In genomic region chr2:69829243-69830044, GRCh38 we compare ENCODE assay signal across 8 cellular contexts. TPM values are rescaled to one million over a fixed set of nuclear protein-coding genes. Genes with fewer than 3 reads are reported as not detected.
A peak's percentile ranks its signal among the peaks of the same experiment; 100 is the strongest.
DNase-seq lines count a peak whose midpoint lies in the region; ATAC-seq and TF ChIP-seq lines count a peak whose summit lies in the region.

Gene GMCL1, plus strand, starts transcription at chr2:69829660. Its CDS starts 233 bp downstream, at chr2:69829893.

- DNase-seq in NCI-H187 (lab: John Stamatoyannopoulos, UW) (peak; percentile 93 to 97), T-helper 17 cell (peak; percentile 99), right atrium auricular region (ENCODE audit: low spot score) (peak; percentile 97), psoas muscle (peak; percentile 98 to 99)

- TF ChIP-seq CTCF in right atrium auricular region (IDR thresholded peaks at IDR 0.05) (peak in 1 of 2 donors; percentile 40), psoas muscle (IDR thresholded peaks at IDR 0.05) (no peak)

- 0% methylated on average over 56 to 74 of the region's 74 CpGs for WGBS in psoas muscle, 3 donors
- under 1% methylated on average over 74 of the region's 74 CpGs for WGBS in urinary bladder

- H3K9me3 ChIP-seq in T-helper 17 cell (ENCODE audit: control insufficient read depth, low read length, poor library complexity, severe bottlenecking): no peaks in the 10 kb centered on the region
- no peaks in the 10 kb centered on the region for H3K9me3 ChIP-seq in right atrium auricular region
- H3K9me3 ChIP-seq in psoas muscle: no peaks in the 10 kb centered on the region

- intact Hi-C loops in psoas muscle (cut with DNase I): no loop called here

- H3K4me3 Mint-ChIP-seq in T-helper 17 cell: peak within 1 kb of the TSS; percentile 97

- H3K36me3 Mint-ChIP-seq in T-helper 17 cell (ENCODE audit: low read depth): peaks cover 3% of the 10 kb centered on the region

- H3K4me3 ChIP-seq in right atrium auricular region (peak within 1 kb of the TSS; percentile 95 to 99), psoas muscle (peak within 1 kb of the TSS; percentile 98), urinary bladder (ENCODE audit: low read depth, low read length) (peak within 1 kb of the TSS; percentile 74)

- H3K36me3 ChIP-seq in right atrium auricular region (no peaks in the 10 kb centered on the region), psoas muscle (ENCODE audit: insufficient read depth in 1 of 2, low read depth in 1 of 2) (peaks cover 0 to 10% of the 10 kb centered on the region in 2 donors), urinary bladder (ENCODE audit: insufficient read depth) (no peaks in the 10 kb centered on the region)

- H3K27me3 ChIP-seq in right atrium auricular region (no peaks in the 10 kb centered on the region), psoas muscle (ENCODE audit: insufficient read depth in 3 of 3, low read length in 2 of 3) (no peaks in the 10 kb centered on the region)

- H3K4me1 ChIP-seq in right atrium auricular region (peaks cover 0 to 19% of the 10 kb centered on the region in 2 donors), psoas muscle (peaks cover 29% of the 10 kb centered on the region), urinary bladder (ENCODE audit: insufficient read depth) (peaks cover 1% of the 10 kb centered on the region)

- no peaks in the 10 kb centered on the region for H3K27me3 Mint-ChIP-seq in T-helper 17 cell

- H3K27ac ChIP-seq in angular gyrus (ENCODE audit: low read depth, low read length) (peak within 1 kb of the TSS; percentile 94), right atrium auricular region (peak within 1 kb of the TSS; percentile 93), psoas muscle (peak within 1 kb of the TSS; percentile 98), urinary bladder (ENCODE audit: low read depth) (peak within 1 kb of the TSS; percentile 95)

- ATAC-seq in GM18502 (IDR thresholded peaks at IDR 0.05; ENCODE audit: poor library complexity, unreplicated experiment): peak; percentile 92
- ATAC-seq in HG02943 (IDR thresholded peaks at IDR 0.05; ENCODE audit: low read depth, unreplicated experiment): peak; percentile 79
- ATAC-seq in T-helper 17 cell: peak; percentile 95
- ATAC-seq in psoas muscle: peak; percentile 98 to 99 (median 98)

- peaks cover 16% of the 10 kb centered on the region for H3K4me1 Mint-ChIP-seq in T-helper 17 cell

- H3K27ac Mint-ChIP-seq in T-helper 17 cell: peak within 1 kb of the TSS; percentile 89

RNA-seq across cellular contexts. Expression of gene GMCL1, which starts in this region (rescaled TPM):
- 10 to 100 TPM; 25.1 to 26.0 TPM for total RNA-seq in T-helper 17 cell
- 1 to 10 TPM; 5.4 to 7.2 TPM for total RNA-seq in right atrium auricular region
- total RNA-seq in psoas muscle: 1 to 10 TPM; 3.0 to 4.1 (median 3.1) TPM
- 1 to 10 TPM; 1.3 to 2.9 (median 2.0) TPM for polyA plus RNA-seq in psoas muscle
- total RNA-seq in urinary bladder: 26.8 TPM
- 11.2 TPM for polyA plus RNA-seq in urinary bladder

Comparison
In these comparisons a context has a peak if more than half of its experiments do, and no peak if none do; other contexts are left out.
1. Peak in every context shown above with its lines: DNase-seq, ATAC-seq, H3K4me3 ChIP-seq and H3K27ac ChIP-seq.